ENCODE assay signal across 11 cellular contexts in genomic region chr20:38888059-38888831, GRCh38. TPM values are rescaled to one million over a fixed set of nuclear protein-coding genes. Genes with fewer than 3 reads are reported as not detected.
DNase-seq lines count a peak whose midpoint lies in the region; ATAC-seq and TF ChIP-seq lines count a peak whose summit lies in the region.
"Had no signal": no experiment of that assay in that cellular context is flagged by ENCODE, and none has a peak within 500 bp of the region (broad histone marks: within the 10 kb centered on the region; RNA-seq: fewer than 3 reads in every experiment).

No MANE protein-coding gene starts in this region.

- H3K4me3 Mint-ChIP-seq in activated naive CD8-positive, alpha-beta T cell: no peak overlapping the region
- no peak overlapping the region for H3K4me3 Mint-ChIP-seq in activated naive CD8-positive, alpha-beta T cell treated with anti-CD3 and anti-CD28 coated beads for 36 hours

- H3K9ac ChIP-seq in liver (ENCODE audit: low read depth in 1 of 2, low read length in 2 of 2): no peak overlapping the region

- WGBS in liver: 56% methylated on average over 13 of the region's 13 CpGs

- peaks cover 27% of the 10 kb centered on the region for H3K4me1 Mint-ChIP-seq in activated naive CD8-positive, alpha-beta T cell (ENCODE audit: low read depth)
- H3K4me1 Mint-ChIP-seq in activated naive CD8-positive, alpha-beta T cell treated with anti-CD3 and anti-CD28 coated beads for 36 hours: peaks cover 19% of the 10 kb centered on the region

- no peak for ATAC-seq in HG03045 (IDR thresholded peaks at IDR 0.05; ENCODE audit: unreplicated experiment)
- no peak for ATAC-seq in GM18520 (IDR thresholded peaks at IDR 0.05; ENCODE audit: unreplicated experiment)
- ATAC-seq: PC-3 had no signal

- H3K36me3 ChIP-seq in liver (ENCODE audit: control insufficient read depth in 4 of 4, insufficient read depth in 3 of 4, low read depth in 1 of 4, low read length in 3 of 4): no peaks in the 10 kb centered on the region

- DNase-seq in activated naive CD8-positive, alpha-beta T cell treated with anti-CD3 and anti-CD28 coated beads for 36 hours: no peak
- DNase-seq in amygdala (lab: John Stamatoyannopoulos, UW): peak in 46 of 56 donors; percentile 16 to 87 (median 59)
- peak; percentile 78 for DNase-seq in superior temporal gyrus (ENCODE audit: extremely low spot score)
- DNase-seq in NCI-H510A (lab: John Stamatoyannopoulos, UW): no peak
- DNase-seq: erythroblast, Kasumi-1, PC-3 had no signal

- peaks cover 0 to 7% (median 3%) of the 10 kb centered on the region in 4 donors for H3K4me1 ChIP-seq in liver (ENCODE audit: control insufficient read depth in 4 of 4, insufficient read depth in 4 of 4, low read length in 3 of 4)

- peaks cover 6% of the 10 kb centered on the region for H3K36me3 Mint-ChIP-seq in activated naive CD8-positive, alpha-beta T cell
- peaks cover 14% of the 10 kb centered on the region for H3K36me3 Mint-ChIP-seq in activated naive CD8-positive, alpha-beta T cell treated with anti-CD3 and anti-CD28 coated beads for 36 hours

- H3K9me3 ChIP-seq in liver (ENCODE audit: control insufficient read depth in 4 of 4, low read length in 3 of 4): no peaks in the 10 kb centered on the region

- no peak overlapping the region for H3K27ac ChIP-seq in liver (ENCODE audit: low read depth in 1 of 2, low read length in 2 of 2)

- no peaks in the 10 kb centered on the region for H3K27me3 Mint-ChIP-seq in activated naive CD8-positive, alpha-beta T cell
- H3K27me3 Mint-ChIP-seq in activated naive CD8-positive, alpha-beta T cell treated with anti-CD3 and anti-CD28 coated beads for 36 hours: no peaks in the 10 kb centered on the region

- no peak for TF ChIP-seq RAD21 in liver (IDR thresholded peaks at IDR 0.05)

- H3K9me3 Mint-ChIP-seq in activated naive CD8-positive, alpha-beta T cell (ENCODE audit: low read depth): no peaks in the 10 kb centered on the region
- H3K9me3 Mint-ChIP-seq in activated naive CD8-positive, alpha-beta T cell treated with anti-CD3 and anti-CD28 coated beads for 36 hours: no peaks in the 10 kb centered on the region

- H3K4me3 ChIP-seq in liver (ENCODE audit: low read depth in 1 of 3, low read length in 3 of 3): no peak overlapping the region

- H3K27me3 ChIP-seq in liver (ENCODE audit: control insufficient read depth in 4 of 4, insufficient read depth in 4 of 4, low read length in 3 of 4): no peaks in the 10 kb centered on the region

- peak overlapping the region; percentile 28 for H3K27ac Mint-ChIP-seq in activated naive CD8-positive, alpha-beta T cell
- H3K27ac Mint-ChIP-seq in activated naive CD8-positive, alpha-beta T cell treated with anti-CD3 and anti-CD28 coated beads for 36 hours: no peak overlapping the region

- TF ChIP-seq CTCF in liver (IDR thresholded peaks at IDR 0.05; ENCODE audit: low read depth, low read length, missing input control): no peak

TF ChIP-seq in liver, 16 proteins besides CTCF, POLR2A, EP300 and RAD21:
- TF ChIP-seq HNF4A (conservative IDR thresholded peaks at IDR 0.05) (peak; percentile 60 to 61), FOXA2 (IDR thresholded peaks at IDR 0.05) (no peak), ZBTB33 (IDR thresholded peaks at IDR 0.05) (no peak), RXRA (IDR thresholded peaks at IDR 0.05) (peak in 1 of 2 donors; percentile 8), TAF1 (conservative IDR thresholded peaks at IDR 0.05) (no peak), SP1 (IDR thresholded peaks at IDR 0.05) (peak; percentile 22)

RNA-seq across cellular contexts. Expression of gene FAM83D, which starts 38.0 kb away (rescaled TPM):
- total RNA-seq in activated naive CD8-positive, alpha-beta T cell treated with anti-CD3 and anti-CD28 coated beads for 36 hours: 10 to 100 TPM; 11.8 to 14.2 TPM
- 10 to 100 TPM in 1 of 2 donors, 1 to 10 TPM in 1; 2.8 to 28.2 TPM for total RNA-seq in liver
- polyA plus RNA-seq in liver: 1 to 10 TPM; 1.1 to 2.6 TPM

Comparison
In these comparisons a context has a peak if more than half of its experiments do, and no peak if none do; other contexts are left out.
1. DNase-seq: peak in amygdala (46 of 56) and superior temporal gyrus (single experiment); none in activated naive CD8-positive, alpha-beta T cell treated with anti-CD3 and anti-CD28 coated beads for 36 hours (single experiment) and NCI-H510A (single experiment).